In genomic region chr20:50931306-50932015, GRCh38 we compare ENCODE assay signal across 8 cellular contexts. TPM values are rescaled to one million over a fixed set of nuclear protein-coding genes. Genes with fewer than 3 reads are reported as not detected.
DNase-seq lines count a peak whose midpoint lies in the region; ATAC-seq, FAIRE-seq and TF ChIP-seq lines count a peak whose summit lies in the region.

TSS of gene ADNP (minus strand) at chr20:50931437. CDS start at chr20:50903996, 27,441 bp downstream.

- in situ Hi-C loops in mammary epithelial cell (cut with MboI; ENCODE audit: low sequenced_read_pairs in 2 of 2), result loop anchor here in 1 of 2 donors (10.0 kb wide), 1 partner anchor 137 kb away; the partner anchor contains the start of gene BCAS4

- ATAC-seq in GM18909 (IDR thresholded peaks at IDR 0.05; ENCODE audit: poor library complexity, unreplicated experiment), result peak; percentile 67
- peak; percentile 57 for ATAC-seq in HG03175 (IDR thresholded peaks at IDR 0.05; ENCODE audit: unreplicated experiment)

- TF ChIP-seq CTCF in WI38 (IDR thresholded peaks at IDR 0.05; ENCODE audit: low read depth, low read length) (peak; percentile 53), mammary epithelial cell (conservative IDR thresholded peaks at IDR 0.05 in 1 of 2, IDR thresholded peaks at IDR 0.05 in 1 of 2; ENCODE audit: extremely low read depth in 1 of 2, insufficient read depth in 1 of 2, low read depth in 1 of 2, low read length in 2 of 2) (peak; percentile 24 to 79)

- H3K36me3 ChIP-seq in mammary epithelial cell (ENCODE audit: insufficient read depth, low read length), result peaks cover 25% of the 10 kb centered on the region
- H3K36me3 ChIP-seq in small intestine (ENCODE audit: control insufficient read depth in 2 of 2, insufficient read depth in 2 of 2, low read length in 2 of 2), result peaks cover 5 to 6% of the 10 kb centered on the region in 2 donors

- H3K27me3 ChIP-seq in mammary epithelial cell (ENCODE audit: insufficient read depth, low read length) (no peaks in the 10 kb centered on the region), small intestine (ENCODE audit: control insufficient read depth in 2 of 2, insufficient read depth in 2 of 2, low read length in 2 of 2) (no peaks in the 10 kb centered on the region)

- intact Hi-C loops in mammary epithelial cell (cut with micrococcal nuclease), result loop anchor here (1.0 to 2.0 kb wide), 2 partner anchors 27 to 49 kb away; partner anchors contain the start of genes DPM1 and MOCS3

- peaks cover 45% of the 10 kb centered on the region for H3K79me2 ChIP-seq in mammary epithelial cell (ENCODE audit: insufficient read depth, low read length)

- BruUV-seq in mammary epithelial cell (replicated peaks; lab: Mats Ljungman, UMichigan), result no TSS peak

- peak within 1 kb of the TSS; percentile 77 for H3K4me2 ChIP-seq in mammary epithelial cell (ENCODE audit: insufficient read depth, low read depth, low read length)

- H3K9me3 ChIP-seq in mammary epithelial cell (replicated peaks; ENCODE audit: insufficient read depth, low read length) (no peaks in the 10 kb centered on the region), small intestine (ENCODE audit: control insufficient read depth, low read depth) (no peaks in the 10 kb centered on the region)

- H3K4me1 ChIP-seq in mammary epithelial cell (ENCODE audit: insufficient read depth, low read length) (peaks cover 20% of the 10 kb centered on the region), small intestine (ENCODE audit: control insufficient read depth in 2 of 2, insufficient read depth in 1 of 2, low read depth in 1 of 2, low read length in 1 of 2) (peaks cover 4 to 17% of the 10 kb centered on the region in 2 donors)

- H4K20me1 ChIP-seq in mammary epithelial cell (ENCODE audit: insufficient read depth, low read length), result no peaks in the 10 kb centered on the region

- no peak for FAIRE-seq in small intestine (lab: Jason Lieb, UNC)

- CTCF ChIA-PET in mammary epithelial cell (lab: Charles Lee; ENCODE audit: low non-redundant PET), result interaction anchor here (0.6 to 1.7 kb wide), 5 partner anchors 11 to 299 kb away, joined by 3 to 13 read pairs (median 4); no protein-coding TSS in a partner anchor

- WGBS in mammary epithelial cell (ENCODE audit: low coverage, missing lambda C conversion rate), result 1% methylated on average over 10 of the region's 58 CpGs
- WGBS in small intestine, 3 donors, result 0 to 1% (median 1%) methylated on average over 45 to 58 of the region's 58 CpGs

- H3K27ac ChIP-seq in mammary epithelial cell (ENCODE audit: insufficient read depth, low read depth, low read length) (peak within 1 kb of the TSS; percentile 85), small intestine (ENCODE audit: low read depth in 1 of 2, low read length in 1 of 2) (peak within 1 kb of the TSS; percentile 95 to 99)

- dilution Hi-C loops in mammary epithelial cell (cut with HindIII; ENCODE audit: low sequenced_read_pairs), result no loop called here

- DNase-seq in AG08396 (ENCODE audit: low spot score), result peak; percentile 82
- DNase-seq in NCI-H2227 treated with DMSO at 0.1 percent for 48 hours (lab: John Stamatoyannopoulos, UW), result peak; percentile 99
- DNase-seq in mammary epithelial cell, result peak; percentile 90
- DNase-seq in iPS-NIHi11 (ENCODE audit: low spot score), result peak; percentile 84
- DNase-seq in small intestine, result peak; percentile 92

- peak within 1 kb of the TSS; percentile 76 for H3K9ac ChIP-seq in mammary epithelial cell (ENCODE audit: insufficient read depth, low read length)

- peak within 1 kb of the TSS; percentile 85 for H2AFZ ChIP-seq in mammary epithelial cell (ENCODE audit: low read depth, low read length)

- H3K4me3 ChIP-seq in WI38 (ENCODE audit: low read depth, low read length) (peak within 1 kb of the TSS; percentile 86), mammary epithelial cell (replicated peaks in 1 of 3; ENCODE audit: insufficient read depth in 1 of 3, low read depth in 2 of 3, low read length in 3 of 3) (peak within 1 kb of the TSS; percentile 52 to 93 (median 80)), small intestine (ENCODE audit: low read depth in 1 of 2, low read length in 2 of 2) (peak within 1 kb of the TSS; percentile 99 to 100)

RNA-seq across cellular contexts. Expression of gene ADNP, which starts in this region (rescaled TPM):
- total RNA-seq in mammary epithelial cell, result 10 to 100 TPM; 34.0 to 63.2 TPM
- 20.4 TPM for polyA plus RNA-seq in mammary epithelial cell
- polyA minus RNA-seq in mammary epithelial cell, result 69.3 TPM
- polyA plus RNA-seq in small intestine, result 10 to 100 TPM; 24.9 to 30.1 (median 27.7) TPM

Comparison
In these comparisons a context has a peak if more than half of its experiments do, and no peak if none do; other contexts are left out.
1. Peak in every context shown above with its lines: DNase-seq, ATAC-seq, H3K4me3 ChIP-seq and H3K27ac ChIP-seq.